In genomic region chr16:85611455-85612190, GRCh38 we compare ENCODE assay signal across 2 cellular contexts.
TF ChIP-seq lines count a peak whose summit lies in the region.

No MANE protein-coding gene starts in this region.

TF ChIP-seq in SK-N-SH treated with all-trans-retinoic acid at 6 μM for 48 hours, 23 proteins besides CTCF, POLR2A, EP300 and RAD21 (continued from another document):
- TF ChIP-seq TSHZ2 (CRISPR knock-in tag; IDR thresholded peaks at IDR 0.05) (0 out of 2 replicates have a peak, but pooled peaks have one; percentile 34), BACH2 (CRISPR knock-in tag; IDR thresholded peaks at IDR 0.05; ENCODE audit: borderline replicate concordance) (no peak), ZNF565 (CRISPR knock-in tag; conservative IDR thresholded peaks at IDR 0.05; ENCODE audit: low read depth) (no peak), ZNF8 (CRISPR knock-in tag; IDR thresholded peaks at IDR 0.05) (no peak)

TF ChIP-seq in GM12878, 131 proteins besides CTCF, POLR2A, EP300 and RAD21 (continued from another document):
- peak; percentile 53; the same call in 1 of the 2 replicates for TF ChIP-seq DPF2 (IDR thresholded peaks at IDR 0.05)
- peak; percentile 94 for TF ChIP-seq GATAD2B (conservative IDR thresholded peaks at IDR 0.05; ENCODE audit: low read depth)
- TF ChIP-seq LARP7 (IDR thresholded peaks at IDR 0.05), result peak; percentile 69
- TF ChIP-seq NR2F1 (conservative IDR thresholded peaks at IDR 0.05), result peak; percentile 75
- 0 out of 2 replicates have a peak, but pooled peaks have one; percentile 23 for TF ChIP-seq RB1 (IDR thresholded peaks at IDR 0.05; ENCODE audit: borderline replicate concordance)
- TF ChIP-seq ZNF217 (IDR thresholded peaks at IDR 0.05), result peak; percentile 53; the same call in 1 of the 2 replicates
- TF ChIP-seq, protein P1, sequence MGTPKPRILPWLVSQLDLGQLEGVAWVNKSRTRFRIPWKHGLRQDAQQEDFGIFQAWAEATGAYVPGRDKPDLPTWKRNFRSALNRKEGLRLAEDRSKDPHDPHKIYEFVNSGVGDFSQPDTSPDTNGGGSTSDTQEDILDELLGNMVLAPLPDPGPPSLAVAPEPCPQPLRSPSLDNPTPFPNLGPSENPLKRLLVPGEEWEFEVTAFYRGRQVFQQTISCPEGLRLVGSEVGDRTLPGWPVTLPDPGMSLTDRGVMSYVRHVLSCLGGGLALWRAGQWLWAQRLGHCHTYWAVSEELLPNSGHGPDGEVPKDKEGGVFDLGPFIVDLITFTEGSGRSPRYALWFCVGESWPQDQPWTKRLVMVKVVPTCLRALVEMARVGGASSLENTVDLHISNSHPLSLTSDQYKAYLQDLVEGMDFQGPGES (IDR thresholded peaks at IDR 0.05), result no peak
TF ChIP-seq in GM12878: peak in this region for 13.
